ENCODE assay signal across 9 cellular contexts in genomic region chr5:135569755-135570452, GRCh38. TPM values are rescaled to one million over a fixed set of nuclear protein-coding genes. Genes with fewer than 3 reads are reported as not detected.
DNase-seq lines count a peak whose midpoint lies in the region; ATAC-seq, FAIRE-seq and TF ChIP-seq lines count a peak whose summit lies in the region.
"Had no signal": no experiment of that assay in that cellular context is flagged by ENCODE, and none has a peak within 500 bp of the region (broad histone marks: within the 10 kb centered on the region; RNA-seq: fewer than 3 reads in every experiment).

No MANE protein-coding gene starts in this region.

- H3K9me3 ChIP-seq in lung (ENCODE audit: control insufficient read depth in 2 of 2, insufficient read depth in 1 of 2, low read length in 1 of 2): no peaks in the 10 kb centered on the region

- DNase-seq in SIG-M5 treated with dmso at 0.1 percent for 504 hours (lab: John Stamatoyannopoulos, UW; ENCODE audit: unreplicated experiment) (peak; percentile 67), SIG-M5 (lab: John Stamatoyannopoulos, UW) (no peak), NCI-H1436 (lab: John Stamatoyannopoulos, UW) (peak; percentile 71), astrocyte of the hippocampus (ENCODE audit: low read depth, low spot score) (peak; percentile 62), lung (ENCODE audit: low spot score) (peak; percentile 36), NCI-H526 treated with DMSO at 0.1 percent for 48 hours (lab: John Stamatoyannopoulos, UW) (no peak), frontal cortex (ENCODE audit: low spot score in 2 of 2) (no peak)
- DNase-seq: activated B cell treated with CpG ODN at 0.5 μM for 24 hours had no signal

- no peak overlapping the region for H3K4me3 ChIP-seq in lung

- H3K27me3 ChIP-seq in lung (ENCODE audit: control insufficient read depth, insufficient read depth): no peaks in the 10 kb centered on the region

- no peak for FAIRE-seq in frontal cortex (lab: Jason Lieb, UNC)

- no peak for TF ChIP-seq CTCF in lung (IDR thresholded peaks at IDR 0.05; ENCODE audit: control extremely low read depth, extremely low read depth)

- ATAC-seq in lung (ENCODE audit: insufficient read depth, low FRiP score): no peak
- ATAC-seq in HG03378 (IDR thresholded peaks at IDR 0.05; ENCODE audit: unreplicated experiment): no peak

- no peaks in the 10 kb centered on the region for H3K36me3 ChIP-seq in lung (ENCODE audit: control insufficient read depth in 2 of 2, insufficient read depth in 2 of 2, low read length in 2 of 2)

- 53 to 56% methylated on average over 10 of the region's 10 CpGs for WGBS in lung, 2 donors

- no peak overlapping the region for H3K27ac ChIP-seq in lung (ENCODE audit: low read depth in 1 of 2, low read length in 1 of 2)

- H3K4me1 ChIP-seq in lung (ENCODE audit: control insufficient read depth in 2 of 2, insufficient read depth in 2 of 2, low read length in 2 of 2): no peaks in the 10 kb centered on the region

RNA-seq across cellular contexts. Expression of gene CXCL14, which starts 8.9 kb away (rescaled TPM):
- total RNA-seq in lung (10 to 100 TPM in 1 of 2 donors, 1 to 10 TPM in 1; 1.6 to 31.4 TPM), frontal cortex (7.7 TPM)
- 1 to 10 TPM; 2.3 to 2.5 TPM for polyA plus RNA-seq in lung
- total RNA-seq: activated B cell treated with CpG ODN at 0.5 μM for 24 hours had no signal

RNA-seq across cellular contexts. Expression of gene NEUROG1, which starts 34.1 kb away (rescaled TPM):
- total RNA-seq in lung: not detected
- polyA plus RNA-seq in lung: not detected
- 0.41 TPM for total RNA-seq in frontal cortex
- total RNA-seq: activated B cell treated with CpG ODN at 0.5 μM for 24 hours had no signal

Comparison
In these comparisons a context has a peak if more than half of its experiments do, and no peak if none do; other contexts are left out.
1. DNase-seq: peak in SIG-M5 treated with dmso at 0.1 percent for 504 hours (single experiment), NCI-H1436 (single experiment), astrocyte of the hippocampus (single experiment) and lung (single experiment); none in SIG-M5 (single experiment), NCI-H526 treated with DMSO at 0.1 percent for 48 hours (single experiment) and frontal cortex (0 of 2).